In genomic region chr5:143065185-143065584, GRCh38 we compare ENCODE assay signal across 9 cellular contexts.
DNase-seq lines count a peak whose midpoint lies in the region; ATAC-seq and TF ChIP-seq lines count a peak whose summit lies in the region.
"Had no signal": no experiment of that assay in that cellular context is flagged by ENCODE, and none has a peak within 500 bp of the region (broad histone marks: within the 10 kb centered on the region; RNA-seq: fewer than 3 reads in every experiment).

No MANE protein-coding gene starts in this region.

- H3K79me2 ChIP-seq in parathyroid adenoma: no peaks in the 10 kb centered on the region

- ATAC-seq in esophagus mucosa (peak; percentile 32), GM21619 (IDR thresholded peaks at IDR 0.05; ENCODE audit: unreplicated experiment) (no peak), GM21515 (IDR thresholded peaks at IDR 0.05; ENCODE audit: unreplicated experiment) (no peak)
- ATAC-seq: stimulated activated memory B cell treated with anti-CD40 and anti-IgM and Interleukin-4, amounts not matched to agents 10 μg/mL and 1 μg/mL and 100 μg/mL, for 72 hours had no signal

- peak overlapping the region in 3 of 10 experiments; percentile 10 to 17 (median 16); a peak in 3 of 20 replicates for H3K4me3 ChIP-seq in BLaER1 treated with 17β-estradiol and CSF1 and Interleukin-3, amounts not matched to agents 10 nM and 100 nM
- H3K4me3 ChIP-seq in parathyroid adenoma (ENCODE audit: low read depth, low read length): no peak overlapping the region

- H3K27me3 ChIP-seq in BLaER1 treated with 17β-estradiol and CSF1 and Interleukin-3, amounts not matched to agents 10 nM and 100 nM: no peaks in the 10 kb centered on the region
- H3K27me3 ChIP-seq in parathyroid adenoma (ENCODE audit: control insufficient read depth, insufficient read depth, low read length): no peaks in the 10 kb centered on the region

- DNase-seq in NOMO-1 treated with DMSO at 0.1 percent for 48 hours (lab: John Stamatoyannopoulos, UW; ENCODE audit: unreplicated experiment) (peak; percentile 68), NCI-H1694 treated with DMSO at 0.1 percent for 48 hours (lab: John Stamatoyannopoulos, UW) (no peak), iPS-NIHi11 (ENCODE audit: low spot score) (no peak)

- H3K9ac ChIP-seq in BLaER1 treated with 17β-estradiol and CSF1 and Interleukin-3, amounts not matched to agents 10 nM and 100 nM: peak overlapping the region; percentile 72 to 84 (median 77)
- no peak overlapping the region for H3K9ac ChIP-seq in parathyroid adenoma

- peaks cover 59 to 89% (median 66%) of the 10 kb centered on the region in 10 experiments for H3K4me1 ChIP-seq in BLaER1 treated with 17β-estradiol and CSF1 and Interleukin-3, amounts not matched to agents 10 nM and 100 nM
- peaks cover 7% of the 10 kb centered on the region for H3K4me1 ChIP-seq in parathyroid adenoma

- no peak overlapping the region for H2AFZ ChIP-seq in parathyroid adenoma

- H3K27ac ChIP-seq in BLaER1 treated with 17β-estradiol and CSF1 and Interleukin-3, amounts not matched to agents 10 nM and 100 nM: peak overlapping the region; percentile 87 to 99 (median 95)
- peak overlapping the region; percentile 40 for H3K27ac ChIP-seq in parathyroid adenoma

- no peak for TF ChIP-seq CTCF in parathyroid adenoma (IDR thresholded peaks at IDR 0.05)

- peak overlapping the region; percentile 71 to 94 (median 83) for H3K4me2 ChIP-seq in BLaER1 treated with 17β-estradiol and CSF1 and Interleukin-3, amounts not matched to agents 10 nM and 100 nM
- no peak overlapping the region for H3K4me2 ChIP-seq in parathyroid adenoma (ENCODE audit: low read length)

- H3K36me3 ChIP-seq in BLaER1 treated with 17β-estradiol and CSF1 and Interleukin-3, amounts not matched to agents 10 nM and 100 nM: peaks cover 2 to 68% (median 28%) of the 10 kb centered on the region in 11 experiments; a peak in 20 of 22 replicates
- no peaks in the 10 kb centered on the region for H3K36me3 ChIP-seq in parathyroid adenoma (ENCODE audit: control insufficient read depth, insufficient read depth, low read length)

- peaks cover 0 to 23% (median 13%) of the 10 kb centered on the region in 11 experiments; a peak in 13 of 22 replicates for H3K9me3 ChIP-seq in BLaER1 treated with 17β-estradiol and CSF1 and Interleukin-3, amounts not matched to agents 10 nM and 100 nM (replicated peaks in 1 of 11)
- H3K9me3 ChIP-seq in parathyroid adenoma (ENCODE audit: control insufficient read depth, low read length): no peaks in the 10 kb centered on the region

- H4K20me1 ChIP-seq in BLaER1 treated with 17β-estradiol and CSF1 and Interleukin-3, amounts not matched to agents 10 nM and 100 nM: no peaks in the 10 kb centered on the region; a peak in 1 of 22 replicates
